Comparison of ENCODE assay signal across 9 cellular contexts in genomic region chr9:137150485-137151060, GRCh38. TPM values are rescaled to one million over a fixed set of nuclear protein-coding genes. Genes with fewer than 3 reads are reported as not detected.
A peak's percentile ranks its signal among the peaks of the same experiment; 100 is the strongest.
DNase-seq lines count a peak whose midpoint lies in the region; ATAC-seq, FAIRE-seq and TF ChIP-seq lines count a peak whose summit lies in the region.
"Had no signal": no experiment of that assay in that cellular context is flagged by ENCODE, and none has a peak within 500 bp of the region (broad histone marks: within the 10 kb centered on the region; RNA-seq: fewer than 3 reads in every experiment).

No MANE protein-coding gene starts in this region.

- no peaks in the 10 kb centered on the region for H3K9me3 Mint-ChIP-seq in activated CD8-positive, alpha-beta memory T cell treated with anti-CD3 and anti-CD28 coated beads, Interleukin-2, amount 10 ng/mL, durations not matched to agents 7 days and 5 days (ENCODE audit: low read depth)
- H3K9me3 Mint-ChIP-seq in HFFc6, result no peaks in the 10 kb centered on the region

- FAIRE-seq in GM12878 (lab: Jason Lieb, UNC), result no peak

- POLR2A ChIA-PET in GM12878 (lab: Charles Lee), result interaction anchor here (0.6 to 4.3 kb wide), 42 partner anchors 8 to 745 kb away, joined by 3 to 166 read pairs (median 7); partner anchors contain the start of genes ANAPC2, CYSRT1, LRRC26 and MAN1B1

- ATAC-seq in activated CD8-positive, alpha-beta memory T cell treated with anti-CD3 and anti-CD28 coated beads, Interleukin-2, amount 10 ng/mL, durations not matched to agents 7 days and 5 days, result peak; percentile 47
- ATAC-seq in HG02763 (IDR thresholded peaks at IDR 0.05; ENCODE audit: unreplicated experiment) (peak; percentile 48), GM12878 (peak; percentile 74)

- no peaks in the 10 kb centered on the region for H3K36me3 Mint-ChIP-seq in activated CD8-positive, alpha-beta memory T cell treated with anti-CD3 and anti-CD28 coated beads, Interleukin-2, amount 10 ng/mL, durations not matched to agents 7 days and 5 days
- no peaks in the 10 kb centered on the region for H3K36me3 Mint-ChIP-seq in HFFc6 (ENCODE audit: low read depth)

- intact Hi-C loops in GM12878 (cut with micrococcal nuclease; ENCODE audit: unreplicated experiment), result loop anchor here (1.0 to 5.0 kb wide), 2 partner anchors 21 to 33 kb away; no protein-coding TSS in a partner anchor

- H4K20me1 ChIP-seq in GM12878 (ENCODE audit: control insufficient read depth, insufficient read depth), result no peaks in the 10 kb centered on the region

- DNase-seq in activated CD8-positive, alpha-beta memory T cell treated with anti-CD3 and anti-CD28 coated beads, Interleukin-2, amount 10 ng/mL, durations not matched to agents 7 days and 5 days, result peak; percentile 64
- no peak for DNase-seq in activated CD8-positive, alpha-beta memory T cell treated with anti-CD3 and anti-CD28 coated beads, Interleukin-2, amount 50 U/mL, for 4 hours
- DNase-seq in NCI-H226, result peak; percentile 65
- no peak for DNase-seq in GM12878 (ENCODE audit: low read depth, low spot score)
- DNase-seq in putamen (ENCODE audit: low spot score), result no peak
- no peak for DNase-seq in HFFc6
- no peak for DNase-seq in activated gamma-delta T cell treated with Interleukin-2 at 50 U/mL for 16 hours

- H3K27me3 Mint-ChIP-seq in activated CD8-positive, alpha-beta memory T cell treated with anti-CD3 and anti-CD28 coated beads, Interleukin-2, amount 10 ng/mL, durations not matched to agents 7 days and 5 days, result peaks cover 7% of the 10 kb centered on the region
- peaks cover 1% of the 10 kb centered on the region for H3K27me3 Mint-ChIP-seq in HFFc6 (ENCODE audit: insufficient read depth)

- TF ChIP-seq RAD21 in GM12878 (IDR thresholded peaks at IDR 0.05; ENCODE audit: insufficient read depth, low read depth, low read length), result no peak

- no peak for TF ChIP-seq POLR2A in GM12878 (IDR thresholded peaks at IDR 0.05; ENCODE audit: low read depth, low read length)

- CTCF ChIA-PET in activated CD8-positive, alpha-beta memory T cell treated with anti-CD3 and anti-CD28 coated beads, Interleukin-2, amount 10 ng/mL, durations not matched to agents 7 days and 5 days (lab: Charles Lee), result interaction anchor here (0.7 to 0.8 kb wide), 2 partner anchors 24 to 86 kb away, joined by 3 read pairs; no protein-coding TSS in a partner anchor
- CTCF ChIA-PET in GM12878 (lab: Yijun Ruan, JAX), result interaction anchor here (0.6 to 2.5 kb wide), 20 partner anchors 9 to 308 kb away, joined by 3 to 20 read pairs (median 4); partner anchors contain the start of genes AJM1, SSNA1, TPRN and TUBB4B

- no peaks in the 10 kb centered on the region for H3K36me3 ChIP-seq in GM12878 (ENCODE audit: control insufficient read depth in 2 of 2, insufficient read depth in 2 of 2, low read length in 1 of 2)

- peaks cover 9% of the 10 kb centered on the region; the same call in 1 of the 2 replicates for H3K4me1 ChIP-seq in GM12878 (ENCODE audit: control insufficient read depth, insufficient read depth, low read length)

- SMC1A ChIA-PET in GM12878 (lab: Charles Lee; ENCODE audit: uncharacterized antibody, unreplicated experiment), result interaction anchor here (0.7 to 4.7 kb wide), 13 partner anchors 8 to 127 kb away, joined by 3 to 28 read pairs (median 6); partner anchors contain the start of genes ANAPC2, LRRC26, RNF208 and SSNA1

- H3K4me2 ChIP-seq in GM12878 (ENCODE audit: control insufficient read depth, insufficient read depth), result no peak overlapping the region

- in situ Hi-C loops in GM12878 (cut with MboI), result no loop called here

- H2AFZ ChIP-seq in GM12878 (ENCODE audit: control insufficient read depth, low read depth, low read length), result no peak overlapping the region; the same call in 1 of the 2 replicates

- no peak for TF ChIP-seq CTCF in GM12878 (IDR thresholded peaks at IDR 0.05 in 2 of 3, conservative IDR thresholded peaks at IDR 0.05 in 1 of 3; ENCODE audit: control insufficient read depth in 2 of 3, extremely low read depth in 1 of 3, insufficient read depth in 1 of 3, low read depth in 3 of 3, low read length in 3 of 3)
- TF ChIP-seq CTCF in HFFc6 (IDR thresholded peaks at IDR 0.05), result no peak

- no peak overlapping the region for H3K9ac ChIP-seq in GM12878 (ENCODE audit: control insufficient read depth, insufficient read depth, low read length)

- 1% methylated on average over 20 of the region's 23 CpGs for WGBS in GM12878 (ENCODE audit: insufficient coverage, insufficient replicate concordance, low lambda C conversion rate, missing lambda C conversion rate)

- H3K27ac ChIP-seq in GM12878 (ENCODE audit: control insufficient read depth, insufficient read depth), result no peak overlapping the region; the same call in none of the 2 replicates

- TF ChIP-seq EP300 in GM12878 (IDR thresholded peaks at IDR 0.05; ENCODE audit: borderline replicate concordance in 1 of 2, control insufficient read depth in 1 of 2, low read depth in 2 of 2, low read length in 2 of 2), result no peak

- no peaks in the 10 kb centered on the region for H3K4me1 Mint-ChIP-seq in activated CD8-positive, alpha-beta memory T cell treated with anti-CD3 and anti-CD28 coated beads, Interleukin-2, amount 10 ng/mL, durations not matched to agents 7 days and 5 days
- no peaks in the 10 kb centered on the region for H3K4me1 Mint-ChIP-seq in HFFc6 (ENCODE audit: low read depth)

- H3K4me3 Mint-ChIP-seq in activated CD8-positive, alpha-beta memory T cell treated with anti-CD3 and anti-CD28 coated beads, Interleukin-2, amount 10 ng/mL, durations not matched to agents 7 days and 5 days, result no peak overlapping the region
- no peak overlapping the region for H3K4me3 Mint-ChIP-seq in HFFc6

- no peaks in the 10 kb centered on the region; the same call in 2 of the 3 replicates for H3K9me3 ChIP-seq in GM12878 (replicated peaks; ENCODE audit: control insufficient read depth, insufficient read depth, low read length)

- H3K79me2 ChIP-seq in GM12878 (ENCODE audit: control insufficient read depth, insufficient read depth, low read length), result no peaks in the 10 kb centered on the region

- no peaks in the 10 kb centered on the region for H3K27me3 ChIP-seq in GM12878 (replicated peaks in 1 of 2; ENCODE audit: control insufficient read depth in 2 of 2, insufficient read depth in 2 of 2, low read length in 1 of 2)

- no peak overlapping the region for H3K27ac Mint-ChIP-seq in activated CD8-positive, alpha-beta memory T cell treated with anti-CD3 and anti-CD28 coated beads, Interleukin-2, amount 10 ng/mL, durations not matched to agents 7 days and 5 days
- no peak overlapping the region for H3K27ac Mint-ChIP-seq in HFFc6

- no peak overlapping the region for H3K4me3 ChIP-seq in GM12878

- RAD21 ChIA-PET in GM12878 (lab: Charles Lee; ENCODE audit: unreplicated experiment), result interaction anchor here (0.6 to 4.1 kb wide), 29 partner anchors 9 to 380 kb away, joined by 3 to 54 read pairs (median 6); partner anchors contain the start of genes ANAPC2, CYSRT1, LRRC26 and MAN1B1

- no TSS peak for BruUV-seq in GM12878 (replicated peaks; lab: Mats Ljungman, UMichigan)

RNA-seq across cellular contexts. Expression of gene GRIN1, which starts 11.6 kb away (rescaled TPM):
- not detected for total RNA-seq in activated CD8-positive, alpha-beta memory T cell treated with anti-CD3 and anti-CD28 coated beads, Interleukin-2, amount 10 ng/mL, durations not matched to agents 7 days and 5 days
- 0.71 and 1.3 TPM in 2 replicates for total RNA-seq in GM12878 (2013; cell fraction: nucleolus; rRNA removed)
- total RNA-seq in GM12878 (2014; rRNA removed), result not detected in 2 replicates
- not detected in 2 replicates for total RNA-seq in GM12878 (2014; rRNA removed; fragmentation: Illumina TruSeq; extraction: Trizol)
- total RNA-seq in GM12878 (2021), result 0.10 and 0.35 TPM in 2 replicates
- not detected for polyA plus RNA-seq in GM12878 (2011; ENCODE audit: low read depth)
- 0.05 TPM in 1 of 2 replicates, not detected in the other for polyA plus RNA-seq in GM12878 (2011; rRNA removed)
- polyA plus RNA-seq in GM12878 (2011; cell fraction: cytosol; rRNA removed), result 0.01 and 0.02 TPM in 2 replicates
- 0.32 and 0.75 TPM in 2 replicates for polyA plus RNA-seq in GM12878 (2011; cell fraction: nucleus; rRNA removed)
- 0.16 and 0.27 TPM in 2 replicates for polyA plus RNA-seq in GM12878 (2012)
- 0.06 TPM in 1 of 2 replicates, not detected in the other for polyA plus RNA-seq in GM12878 (2014; fragmentation: Illumina TruSeq; extraction: Trizol)
- not detected for polyA plus RNA-seq in GM12878 (2014; fragmentation: Nextera tagmentation; extraction: Ambion mirVana)
- polyA plus RNA-seq in GM12878 (2014; rRNA removed), result 0.01 and 0.05 TPM in 2 replicates
- polyA plus RNA-seq in GM12878 (2016; fragmentation: Nextera tagmentation; extraction: Ambion mirVana), result not detected
- polyA minus RNA-seq in GM12878 (2011; rRNA and poly(A)+ RNA removed), result not detected in 2 replicates
- not detected in 2 replicates for polyA minus RNA-seq in GM12878 (2011; cell fraction: cytosol; rRNA and poly(A)+ RNA removed)
- polyA minus RNA-seq in GM12878 (2011; cell fraction: nucleus; rRNA and poly(A)+ RNA removed), result 0.10 TPM in 1 of 2 replicates, not detected in the other
- total RNA-seq in HFFc6 (2021; fragmentation: NEBNext Ultra II Directional; extraction: Animal tissue kit (Norgen Biotek cat#: 25700)), result 1 to 10 TPM in 1 of 6 experiments, under 1 TPM in 2, not detected in 3; 0.51 to 1.1 (median 0.66) TPM

RNA-seq across cellular contexts. Expression of gene LRRC26, which starts 19.3 kb away (rescaled TPM):
- under 1 TPM in 1 of 2 experiments, not detected in 1; 0.30 TPM for total RNA-seq in activated CD8-positive, alpha-beta memory T cell treated with anti-CD3 and anti-CD28 coated beads, Interleukin-2, amount 10 ng/mL, durations not matched to agents 7 days and 5 days
- 3.5 and 5.3 TPM in 2 replicates for total RNA-seq in GM12878 (2013; cell fraction: nucleolus; rRNA removed)
- 0.11 TPM in 1 of 2 replicates, not detected in the other for total RNA-seq in GM12878 (2014; rRNA removed)
- not detected in 2 replicates for total RNA-seq in GM12878 (2014; rRNA removed; fragmentation: Illumina TruSeq; extraction: Trizol)
- total RNA-seq in GM12878 (2021), result 0.58 and 0.64 TPM in 2 replicates
- not detected for polyA plus RNA-seq in GM12878 (2011; ENCODE audit: low read depth)
- polyA plus RNA-seq in GM12878 (2011; rRNA removed), result 0.29 TPM in 1 of 2 replicates, not detected in the other
- 0.52 and 1.2 TPM in 2 replicates for polyA plus RNA-seq in GM12878 (2011; cell fraction: cytosol; rRNA removed)
- polyA plus RNA-seq in GM12878 (2011; cell fraction: nucleus; rRNA removed), result 3.7 and 4.4 TPM in 2 replicates
- polyA plus RNA-seq in GM12878 (2012), result 0.30 and 0.88 TPM in 2 replicates
- polyA plus RNA-seq in GM12878 (2014; fragmentation: Illumina TruSeq; extraction: Trizol), result not detected in 2 replicates
- not detected for polyA plus RNA-seq in GM12878 (2014; fragmentation: Nextera tagmentation; extraction: Ambion mirVana)
- 0.69 and 0.82 TPM in 2 replicates for polyA plus RNA-seq in GM12878 (2014; rRNA removed)
- under 1 TPM; 0.33 to 0.91 TPM for polyA plus RNA-seq in GM12878 (2016; fragmentation: Nextera tagmentation; extraction: Ambion mirVana)
- not detected in 2 replicates for polyA minus RNA-seq in GM12878 (2011; rRNA and poly(A)+ RNA removed)
- polyA minus RNA-seq in GM12878 (2011; cell fraction: cytosol; rRNA and poly(A)+ RNA removed), result 1.2 TPM in 1 of 2 replicates, not detected in the other
- 2.1 and 3.7 TPM in 2 replicates for polyA minus RNA-seq in GM12878 (2011; cell fraction: nucleus; rRNA and poly(A)+ RNA removed)
- not detected for total RNA-seq in HFFc6 (2021; fragmentation: NEBNext Ultra II Directional; extraction: Animal tissue kit (Norgen Biotek cat#: 25700))
- total RNA-seq: Daoy had no signal

RNA-seq across cellular contexts. Expression of gene TMEM210, which starts 21.3 kb away (rescaled TPM):
- total RNA-seq in activated CD8-positive, alpha-beta memory T cell treated with anti-CD3 and anti-CD28 coated beads, Interleukin-2, amount 10 ng/mL, durations not matched to agents 7 days and 5 days, result not detected
- not detected in 2 replicates for total RNA-seq in GM12878 (2013; cell fraction: nucleolus; rRNA removed)
- total RNA-seq in GM12878 (2014; rRNA removed) (not detected in 2 replicates), GM12878 (2014; rRNA removed; fragmentation: Illumina TruSeq; extraction: Trizol) (not detected in 2 replicates), GM12878 (2021) (not detected in 2 replicates)
- not detected for polyA plus RNA-seq in GM12878 (2011; ENCODE audit: low read depth)
- polyA plus RNA-seq in GM12878 (2011; rRNA removed) (not detected in 2 replicates), GM12878 (2014; fragmentation: Illumina TruSeq; extraction: Trizol) (not detected in 2 replicates), GM12878 (2014; fragmentation: Nextera tagmentation; extraction: Ambion mirVana) (not detected), GM12878 (2014; rRNA removed) (not detected in 2 replicates), GM12878 (2016; fragmentation: Nextera tagmentation; extraction: Ambion mirVana) (not detected)
- polyA plus RNA-seq in GM12878 (2011; cell fraction: cytosol; rRNA removed), result not detected in 2 replicates
- polyA plus RNA-seq in GM12878 (2011; cell fraction: nucleus; rRNA removed), result not detected in 2 replicates
- polyA plus RNA-seq in GM12878 (2012), result not detected in 2 replicates
- polyA minus RNA-seq in GM12878 (2011; rRNA and poly(A)+ RNA removed), result not detected in 2 replicates
- not detected in 2 replicates for polyA minus RNA-seq in GM12878 (2011; cell fraction: cytosol; rRNA and poly(A)+ RNA removed)
- polyA minus RNA-seq in GM12878 (2011; cell fraction: nucleus; rRNA and poly(A)+ RNA removed), result not detected in 2 replicates
- total RNA-seq in HFFc6 (2021; fragmentation: NEBNext Ultra II Directional; extraction: Animal tissue kit (Norgen Biotek cat#: 25700)), result not detected
- total RNA-seq: Daoy had no signal

RNA-seq across cellular contexts. Expression of gene DPP7, which starts 36.0 kb away (rescaled TPM):
- total RNA-seq in activated CD8-positive, alpha-beta memory T cell treated with anti-CD3 and anti-CD28 coated beads, Interleukin-2, amount 10 ng/mL, durations not matched to agents 7 days and 5 days, result 100 to 1,000 TPM; 271 to 321 TPM
- total RNA-seq in GM12878 (2013; cell fraction: nucleolus; rRNA removed), result 114 and 118 TPM in 2 replicates
- 164 and 177 TPM in 2 replicates for total RNA-seq in GM12878 (2014; rRNA removed)
- total RNA-seq in GM12878 (2014; rRNA removed; fragmentation: Illumina TruSeq; extraction: Trizol), result 64.3 and 71.9 TPM in 2 replicates
- 227 and 245 TPM in 2 replicates for total RNA-seq in GM12878 (2021)
- polyA plus RNA-seq in GM12878 (2011; ENCODE audit: low read depth), result 21.4 TPM
- 35.2 and 84.8 TPM in 2 replicates for polyA plus RNA-seq in GM12878 (2011; rRNA removed)
- 104 and 181 TPM in 2 replicates for polyA plus RNA-seq in GM12878 (2011; cell fraction: cytosol; rRNA removed)
- 1,163 and 1,192 TPM in 2 replicates for polyA plus RNA-seq in GM12878 (2011; cell fraction: nucleus; rRNA removed)
- 161 and 188 TPM in 2 replicates for polyA plus RNA-seq in GM12878 (2012)
- 9.2 and 24.8 TPM in 2 replicates for polyA plus RNA-seq in GM12878 (2014; fragmentation: Illumina TruSeq; extraction: Trizol)
- 10 to 100 TPM in 1 of 2 experiments, under 1 TPM in 1; 0.68 to 10.0 TPM for polyA plus RNA-seq in GM12878 (2014; fragmentation: Nextera tagmentation; extraction: Ambion mirVana)
- polyA plus RNA-seq in GM12878 (2014; rRNA removed), result 225 and 260 TPM in 2 replicates
- 100 to 1,000 TPM; 128 to 150 TPM for polyA plus RNA-seq in GM12878 (2016; fragmentation: Nextera tagmentation; extraction: Ambion mirVana)
- polyA minus RNA-seq in GM12878 (2011; rRNA and poly(A)+ RNA removed), result 34.5 and 75.5 TPM in 2 replicates
- polyA minus RNA-seq in GM12878 (2011; cell fraction: cytosol; rRNA and poly(A)+ RNA removed), result 51.9 and 52.8 TPM in 2 replicates
- 76.9 and 111 TPM in 2 replicates for polyA minus RNA-seq in GM12878 (2011; cell fraction: nucleus; rRNA and poly(A)+ RNA removed)
- 10 to 100 TPM; 47.5 to 90.2 (median 51.1) TPM for total RNA-seq in HFFc6 (2021; fragmentation: NEBNext Ultra II Directional; extraction: Animal tissue kit (Norgen Biotek cat#: 25700))

RNA-seq across cellular contexts. Expression of gene ANAPC2, which starts 37.8 kb away (rescaled TPM):
- total RNA-seq in activated CD8-positive, alpha-beta memory T cell treated with anti-CD3 and anti-CD28 coated beads, Interleukin-2, amount 10 ng/mL, durations not matched to agents 7 days and 5 days, result 10 to 100 TPM; 59.8 to 69.7 TPM
- total RNA-seq in GM12878 (2013; cell fraction: nucleolus; rRNA removed), result 86.4 and 102 TPM in 2 replicates
- 18.1 and 26.1 TPM in 2 replicates for total RNA-seq in GM12878 (2014; rRNA removed)
- total RNA-seq in GM12878 (2014; rRNA removed; fragmentation: Illumina TruSeq; extraction: Trizol), result 12.5 and 14.2 TPM in 2 replicates
- 62.2 and 65.2 TPM in 2 replicates for total RNA-seq in GM12878 (2021)
- 24.1 TPM for polyA plus RNA-seq in GM12878 (2011; ENCODE audit: low read depth)
- 9.0 and 20.7 TPM in 2 replicates for polyA plus RNA-seq in GM12878 (2011; rRNA removed)
- polyA plus RNA-seq in GM12878 (2011; cell fraction: cytosol; rRNA removed), result 18.5 and 30.0 TPM in 2 replicates
- 248 and 250 TPM in 2 replicates for polyA plus RNA-seq in GM12878 (2011; cell fraction: nucleus; rRNA removed)
- polyA plus RNA-seq in GM12878 (2012), result 39.4 and 42.5 TPM in 2 replicates
- polyA plus RNA-seq in GM12878 (2014; fragmentation: Illumina TruSeq; extraction: Trizol), result 6.0 and 12.0 TPM in 2 replicates
- polyA plus RNA-seq in GM12878 (2014; fragmentation: Nextera tagmentation; extraction: Ambion mirVana), result under 1 TPM; 0.03 to 0.04 TPM
- polyA plus RNA-seq in GM12878 (2014; rRNA removed), result 53.1 and 60.9 TPM in 2 replicates
- polyA plus RNA-seq in GM12878 (2016; fragmentation: Nextera tagmentation; extraction: Ambion mirVana), result 10 to 100 TPM; 20.2 to 21.0 TPM
- 14.8 and 26.2 TPM in 2 replicates for polyA minus RNA-seq in GM12878 (2011; rRNA and poly(A)+ RNA removed)
- 26.0 and 30.9 TPM in 2 replicates for polyA minus RNA-seq in GM12878 (2011; cell fraction: cytosol; rRNA and poly(A)+ RNA removed)
- polyA minus RNA-seq in GM12878 (2011; cell fraction: nucleus; rRNA and poly(A)+ RNA removed), result 61.2 and 71.8 TPM in 2 replicates
- 10 to 100 TPM; 34.8 to 41.5 (median 37.4) TPM for total RNA-seq in HFFc6 (2021; fragmentation: NEBNext Ultra II Directional; extraction: Animal tissue kit (Norgen Biotek cat#: 25700))

Comparison
In these comparisons a context has a peak if more than half of its experiments do, and no peak if none do; other contexts are left out.
1. DNase-seq: peak in activated CD8-positive, alpha-beta memory T cell treated with anti-CD3 and anti-CD28 coated beads, Interleukin-2, amount 10 ng/mL, durations not matched to agents 7 days and 5 days (single experiment) and NCI-H226 (single experiment); none in activated CD8-positive, alpha-beta memory T cell treated with anti-CD3 and anti-CD28 coated beads, Interleukin-2, amount 50 U/mL, for 4 hours (single experiment), GM12878 (single experiment), putamen (single experiment), HFFc6 (single experiment) and activated gamma-delta T cell treated with Interleukin-2 at 50 U/mL for 16 hours (single experiment).
2. Peak in every context shown above with its lines, with median percentiles within 50 percentile points of each other: ATAC-seq.